In genomic region chr11:64923944-64924909, GRCh38 we compare ENCODE assay signal across 1 cellular context.
TF ChIP-seq lines count a peak whose summit lies in the region.

PPP2R5B (plus strand) TSS chr11:64924689; CDS start chr11:64925735, 1,046 bp downstream.

TF ChIP-seq in K562, 482 proteins besides CTCF, POLR2A, EP300 and RAD21 (continued from another document):
- TF ChIP-seq ZNF407 (IDR thresholded peaks at IDR 0.05; ENCODE audit: low read depth): no peak
- peak; percentile 90 for TF ChIP-seq NEUROD1 (IDR thresholded peaks at IDR 0.05; ENCODE audit: borderline replicate concordance, low read depth, low read length, partially characterized antibody)
- no peak for TF ChIP-seq GATAD2B (IDR thresholded peaks at IDR 0.05; ENCODE audit: borderline replicate concordance)
